Comparison of ENCODE assay signal across 17 cellular contexts in the genomic region with DNA sequence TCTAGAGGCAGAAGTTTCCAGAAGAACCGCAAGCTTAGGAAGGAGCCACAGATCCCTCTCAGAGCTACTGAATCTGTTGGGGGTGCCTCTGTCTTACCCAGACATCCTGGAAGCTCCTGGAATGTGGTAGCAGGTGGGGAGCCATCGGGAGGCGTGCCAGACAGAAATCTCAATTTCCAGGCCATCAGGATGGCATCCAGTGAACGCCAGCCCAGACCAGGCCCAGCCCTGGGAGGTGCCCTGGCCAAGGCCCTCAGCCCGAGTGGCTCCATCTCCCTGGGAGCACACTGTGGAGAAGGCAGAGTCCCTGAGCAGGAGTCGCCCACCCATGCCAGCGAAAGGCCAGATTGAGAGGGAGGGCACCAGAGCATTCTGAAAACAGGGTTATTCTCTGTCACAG. TPM values are rescaled to one million over a fixed set of nuclear protein-coding genes. Genes with fewer than 3 reads are reported as not detected.
DNase-seq lines count a peak whose midpoint lies in the region; ATAC-seq and TF ChIP-seq lines count a peak whose summit lies in the region.
"Had no signal": no experiment of that assay in that cellular context is flagged by ENCODE, and none has a peak within 500 bp of the region (broad histone marks: within the 10 kb centered on the region; RNA-seq: fewer than 3 reads in every experiment).

No MANE protein-coding gene starts in this region.

- H3K9ac ChIP-seq in trophoblast cell (ENCODE audit: low read length), result no peak overlapping the region

- in situ Hi-C loops in Panc1 (cut with HindIII; ENCODE audit: low pct_unique_long_range_greater_than_20kb, low sequenced_read_pairs), result no loop called here

- no peaks in the 10 kb centered on the region for H3K9me3 Mint-ChIP-seq in Caco-2 (ENCODE audit: unreplicated experiment)
- H3K9me3 Mint-ChIP-seq in natural killer cell treated with Interleukin-12 subunit alpha and Interleukin-12 subunit beta and Interleukin-15 and Interleukin-18, amount 100 ng/mL, for 72 hours, result no peaks in the 10 kb centered on the region

- H3K79me1 ChIP-seq in trophoblast cell (ENCODE audit: low read length), result peaks cover 67% of the 10 kb centered on the region

- no peak for TF ChIP-seq CTCF in Caco-2 (IDR thresholded peaks at IDR 0.05; ENCODE audit: insufficient read depth in 1 of 2, low read depth in 1 of 2, low read length in 1 of 2, severe bottlenecking in 1 of 2, unreplicated experiment in 1 of 2)
- TF ChIP-seq CTCF in Panc1 (IDR thresholded peaks at IDR 0.05), result no peak

- no peaks in the 10 kb centered on the region for H3K27me3 Mint-ChIP-seq in Caco-2 (ENCODE audit: insufficient read depth, unreplicated experiment)
- H3K27me3 Mint-ChIP-seq in natural killer cell treated with Interleukin-12 subunit alpha and Interleukin-12 subunit beta and Interleukin-15 and Interleukin-18, amount 100 ng/mL, for 72 hours, result peaks cover 13 to 35% of the 10 kb centered on the region in 2 donors

- peak overlapping the region; percentile 95 for H4K8ac ChIP-seq in trophoblast cell (ENCODE audit: low read depth, low read length)

- POLR2A ChIA-PET in Caco-2 (lab: Charles Lee) (interaction anchor here (0.7 kb wide), 1 partner anchor 19 kb away, joined by 3 read pairs; no protein-coding TSS in a partner anchor), Panc1 (lab: Charles Lee) (no interaction called here)

- peak overlapping the region; percentile 100 for H2BK5ac ChIP-seq in trophoblast cell (ENCODE audit: low read depth, low read length, poor library complexity)

- no CpG with 5 or more reads among the region's 7 CpGs for WGBS in trophoblast cell (ENCODE audit: extremely low coverage, insufficient coverage, insufficient read length)

- H3K36me3 ChIP-seq in Caco-2 (ENCODE audit: control insufficient read depth, insufficient read depth, low read length) (no peaks in the 10 kb centered on the region), Panc1 (ENCODE audit: control insufficient read depth, insufficient read depth, low read length) (no peaks in the 10 kb centered on the region), trophoblast cell (ENCODE audit: control insufficient read depth in 1 of 2, insufficient read depth in 2 of 2, low read length in 2 of 2) (no peaks in the 10 kb centered on the region)

- H3K4me3 ChIP-seq in Caco-2 (ENCODE audit: low read depth, low read length) (no peak overlapping the region), Panc1 (ENCODE audit: low read depth in 2 of 2, low read length in 2 of 2) (no peak overlapping the region), trophoblast cell (ENCODE audit: low read depth, low read length) (no peak overlapping the region)

- H3K4me3 Mint-ChIP-seq in Caco-2 (ENCODE audit: unreplicated experiment), result no peak overlapping the region
- no peak overlapping the region for H3K4me3 Mint-ChIP-seq in natural killer cell treated with Interleukin-12 subunit alpha and Interleukin-12 subunit beta and Interleukin-15 and Interleukin-18, amount 100 ng/mL, for 72 hours

- peak overlapping the region; percentile 96 for H2AK5ac ChIP-seq in trophoblast cell (ENCODE audit: low read length)

- no peaks in the 10 kb centered on the region for H3K36me3 Mint-ChIP-seq in Caco-2 (ENCODE audit: insufficient read depth, unreplicated experiment)
- H3K36me3 Mint-ChIP-seq in natural killer cell treated with Interleukin-12 subunit alpha and Interleukin-12 subunit beta and Interleukin-15 and Interleukin-18, amount 100 ng/mL, for 72 hours, result no peaks in the 10 kb centered on the region

- H3K4me1 Mint-ChIP-seq in Caco-2 (ENCODE audit: low read depth, unreplicated experiment), result peaks cover 45% of the 10 kb centered on the region
- no peaks in the 10 kb centered on the region for H3K4me1 Mint-ChIP-seq in natural killer cell treated with Interleukin-12 subunit alpha and Interleukin-12 subunit beta and Interleukin-15 and Interleukin-18, amount 100 ng/mL, for 72 hours (ENCODE audit: low read depth in 2 of 2)

- H3K4ac ChIP-seq in trophoblast cell (ENCODE audit: low read depth, low read length), result peak overlapping the region; percentile 99

- H3K18ac ChIP-seq in trophoblast cell (ENCODE audit: low read length), result peak overlapping the region; percentile 100

- no peak overlapping the region for H3K4me2 ChIP-seq in trophoblast cell (ENCODE audit: low read length)

- peaks cover 16% of the 10 kb centered on the region for H3K79me2 ChIP-seq in trophoblast cell (ENCODE audit: control insufficient read depth, insufficient read depth, low read length, poor library complexity)

- peak overlapping the region; percentile 72 for H4K12ac ChIP-seq in trophoblast cell (ENCODE audit: low read depth, low read length)

- H3K27ac Mint-ChIP-seq in Caco-2 (ENCODE audit: unreplicated experiment), result peak overlapping the region; percentile 88
- H3K27ac Mint-ChIP-seq in natural killer cell treated with Interleukin-12 subunit alpha and Interleukin-12 subunit beta and Interleukin-15 and Interleukin-18, amount 100 ng/mL, for 72 hours, result peak overlapping the region in 1 of 2 donors; percentile 9

- H3K9me3 ChIP-seq in Caco-2, result no peaks in the 10 kb centered on the region
- no peaks in the 10 kb centered on the region for H3K9me3 ChIP-seq in Panc1 (ENCODE audit: control insufficient read depth, insufficient read depth, low read depth, low read length)
- H3K9me3 ChIP-seq in trophoblast cell (ENCODE audit: insufficient read depth, low read depth, low read length), result no peaks in the 10 kb centered on the region

- ATAC-seq in Panc1, result no peak
- no peak for ATAC-seq in natural killer cell treated with Interleukin-12 subunit alpha and Interleukin-12 subunit beta and Interleukin-15 and Interleukin-18, amount 100 ng/mL, for 72 hours

- H2AFZ ChIP-seq in trophoblast cell (ENCODE audit: insufficient read depth, low read length, poor library complexity), result peak overlapping the region; percentile 79

- H2BK120ac ChIP-seq in trophoblast cell (ENCODE audit: insufficient read depth, low read length, poor library complexity), result peak overlapping the region; percentile 100

- H3K27me3 ChIP-seq in Caco-2 (replicated peaks; ENCODE audit: control insufficient read depth, insufficient read depth, low read length) (no peaks in the 10 kb centered on the region), Panc1 (ENCODE audit: control insufficient read depth, insufficient read depth, low read length) (no peaks in the 10 kb centered on the region), trophoblast cell (ENCODE audit: insufficient read depth, low read length) (no peaks in the 10 kb centered on the region)

- H3K14ac ChIP-seq in trophoblast cell (ENCODE audit: low read length), result peak overlapping the region; percentile 100

- CTCF ChIA-PET in Caco-2 (lab: Charles Lee) (no interaction called here), Panc1 (lab: Charles Lee) (interaction anchor here (0.6 kb wide), 1 partner anchor 315 kb away, joined by 5 read pairs; no protein-coding TSS in a partner anchor)

- intact Hi-C loops in Caco-2 (cut with micrococcal nuclease; ENCODE audit: unreplicated experiment), result loop anchor here (5.0 kb wide), 1 partner anchor 44 kb away; no protein-coding TSS in a partner anchor
- intact Hi-C loops in Panc1 (cut with micrococcal nuclease; ENCODE audit: unreplicated experiment), result no loop called here

- peak overlapping the region; percentile 100 for H4K91ac ChIP-seq in trophoblast cell (ENCODE audit: low read depth, low read length)

- DNase-seq in Caco-2 (no peak), Panc1 (ENCODE audit: low read depth, low spot score) (no peak), islet precursor cell (peak; percentile 67), trophoblast cell (peak; percentile 24 to 46), LoVo (ENCODE audit: low spot score) (no peak), mucosa of gallbladder (ENCODE audit: low spot score) (no peak), OCI-M2 (lab: John Stamatoyannopoulos, UW; ENCODE audit: unreplicated experiment) (no peak)
- DNase-seq in natural killer cell treated with Interleukin-12 subunit alpha and Interleukin-12 subunit beta and Interleukin-15 and Interleukin-18, amount 100 ng/mL, for 72 hours (ENCODE audit: low spot score), result no peak
- DNase-seq: AML-193, DMS79, KG1, NCI-H1092, NCI-H1694, NCI-H446 treated with DMSO at 0.1 percent for 48 hours, NCI-H748 treated with DMSO at 0.1 percent for 48 hours, SHP77 had no signal

- peak overlapping the region; percentile 100 for H2BK12ac ChIP-seq in trophoblast cell (ENCODE audit: low read length)

- BruUV-seq in Caco-2 (replicated peaks; lab: Mats Ljungman, UMichigan), result no TSS peak
- no TSS peak for BruUV-seq in Panc1 (replicated peaks; lab: Mats Ljungman, UMichigan)

- H3K23ac ChIP-seq in trophoblast cell (ENCODE audit: low read length), result no peak overlapping the region

- H3K4me1 ChIP-seq in Caco-2 (peaks cover 56% of the 10 kb centered on the region), Panc1 (ENCODE audit: control insufficient read depth, insufficient read depth, low read length) (no peaks in the 10 kb centered on the region), trophoblast cell (ENCODE audit: control insufficient read depth in 1 of 2, insufficient read depth in 2 of 2, low read length in 2 of 2) (peaks cover 45 to 59% of the 10 kb centered on the region in 2 experiments)

- H3K27ac ChIP-seq in Panc1 (ENCODE audit: low read length), result peak overlapping the region; percentile 70
- peak overlapping the region; percentile 100 for H3K27ac ChIP-seq in trophoblast cell (ENCODE audit: low read depth, low read length)

RNA-seq across cellular contexts. Expression of gene ABCA4, which starts 2.5 kb away (rescaled TPM):
- total RNA-seq in Caco-2 (2022) (1.0 and 1.8 TPM in 2 replicates), Panc1 (2021; ENCODE audit: unreplicated experiment) (1.5 TPM), mucosa of gallbladder (0.26 TPM)
- 3.2 TPM for polyA plus RNA-seq in Panc1 (2012; ENCODE audit: insufficient read length)
- 7.2 and 7.4 TPM in 2 replicates for polyA plus RNA-seq in trophoblast cell (2013)
- total RNA-seq in natural killer cell treated with Interleukin-12 subunit alpha and Interleukin-12 subunit beta and Interleukin-15 and Interleukin-18, amount 100 ng/mL, for 72 hours, result not detected
- total RNA-seq: MCF 10A had no signal

Comparison
In these comparisons a context has a peak if more than half of its experiments do, and no peak if none do; other contexts are left out.
1. DNase-seq: peak in islet precursor cell (single experiment) and trophoblast cell (2 of 2); none in Caco-2 (0 of 2), Panc1 (single experiment), LoVo (single experiment), natural killer cell treated with Interleukin-12 subunit alpha and Interleukin-12 subunit beta and Interleukin-15 and Interleukin-18, amount 100 ng/mL, for 72 hours (single experiment), mucosa of gallbladder (single experiment) and OCI-M2 (single experiment).